ENCODE assay signal across 17 cellular contexts in the genomic region with DNA sequence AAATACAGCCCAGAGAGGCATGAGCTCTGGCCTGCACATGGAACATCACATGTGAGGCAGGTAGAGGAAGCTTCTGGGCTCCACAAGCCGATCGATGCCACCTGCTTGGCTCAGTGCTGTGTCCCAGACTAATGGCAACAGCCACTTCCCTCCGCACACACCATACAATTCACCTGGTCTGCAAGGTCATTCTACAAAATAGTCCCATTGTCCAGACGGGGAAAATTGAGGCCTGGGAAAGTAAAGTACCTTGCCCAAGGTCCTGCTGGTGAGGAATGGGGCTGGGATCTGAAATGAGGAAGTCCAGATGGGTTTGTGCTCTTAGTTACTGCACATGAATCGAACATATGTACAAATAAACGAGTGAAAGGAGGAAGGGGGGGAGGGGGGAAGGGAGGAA.
DNase-seq lines count a peak whose midpoint lies in the region; ATAC-seq and TF ChIP-seq lines count a peak whose summit lies in the region.
"Had no signal": no experiment of that assay in that cellular context is flagged by ENCODE, and none has a peak within 500 bp of the region (broad histone marks: within the 10 kb centered on the region; RNA-seq: fewer than 3 reads in every experiment).

No MANE protein-coding gene starts in this region.

- no peaks in the 10 kb centered on the region for H3K27me3 ChIP-seq in gastrocnemius medialis
- H3K27me3 ChIP-seq: transverse colon had no signal

- in situ Hi-C loops in gastrocnemius medialis (cut with MboI; ENCODE audit: low sequenced_read_pairs in 4 of 4) = no loop called here

- H3K9me3 Mint-ChIP-seq in WTC11 = no peaks in the 10 kb centered on the region
- H3K9me3 Mint-ChIP-seq: T-helper 1 cell treated with Interleukin-12 subunit alpha and Interleukin-12 subunit beta and Interleukin-4 antibody, amounts not matched to agents 30 μg/mL and 1 μg/mL, for 36 hours had no signal

- H3K4me3 ChIP-seq in gastrocnemius medialis = no peak overlapping the region
- H3K4me3 ChIP-seq: HAP-1, transverse colon had no signal

- H3K9me3 ChIP-seq in gastrocnemius medialis = no peaks in the 10 kb centered on the region
- H3K9me3 ChIP-seq: HAP-1, transverse colon had no signal

- TF ChIP-seq CTCF in WTC11 (IDR thresholded peaks at IDR 0.05) = no peak
- no peak for TF ChIP-seq CTCF in gastrocnemius medialis (IDR thresholded peaks at IDR 0.05 in 4 of 5, conservative IDR thresholded peaks at IDR 0.05 in 1 of 5)

- peak overlapping the region; percentile 70 for H3K27ac Mint-ChIP-seq in WTC11
- H3K27ac Mint-ChIP-seq: T-helper 1 cell treated with Interleukin-12 subunit alpha and Interleukin-12 subunit beta and Interleukin-4 antibody, amounts not matched to agents 30 μg/mL and 1 μg/mL, for 36 hours had no signal

- CTCF ChIA-PET in WTC11 (lab: Charles Lee) = no interaction called here

- POLR2A ChIA-PET in WTC11 (lab: Charles Lee) = no interaction called here

- TF ChIP-seq POLR2A in gastrocnemius medialis (IDR thresholded peaks at IDR 0.05) = no peak

- no peaks in the 10 kb centered on the region for H3K36me3 ChIP-seq in gastrocnemius medialis
- H3K36me3 ChIP-seq: HAP-1, transverse colon had no signal

- no peaks in the 10 kb centered on the region; the same call in 1 of the 2 replicates for H3K27me3 Mint-ChIP-seq in WTC11 (ENCODE audit: low read depth)

- H3K4me3 Mint-ChIP-seq in WTC11 = no peak overlapping the region
- H3K4me3 Mint-ChIP-seq: T-helper 1 cell treated with Interleukin-12 subunit alpha and Interleukin-12 subunit beta and Interleukin-4 antibody, amounts not matched to agents 30 μg/mL and 1 μg/mL, for 36 hours had no signal

- H3K4me1 Mint-ChIP-seq in WTC11 = peaks cover 47% of the 10 kb centered on the region

- peaks cover 33 to 34% of the 10 kb centered on the region in 2 donors for H3K4me1 ChIP-seq in gastrocnemius medialis

- intact Hi-C loops in gastrocnemius medialis (cut with DNase I; ENCODE audit: low total_unique reads) = loop anchor here (5.0 to 10.0 kb wide), 5 partner anchors 216 to 556 kb away; partner anchors contain the start of genes CLEC16A, DEXI, TXNDC11 and ZC3H7A

- H3K36me3 Mint-ChIP-seq in WTC11 = no peaks in the 10 kb centered on the region

- ATAC-seq in WTC11 (no peak), gastrocnemius medialis (no peak), HG03521 (IDR thresholded peaks at IDR 0.05; ENCODE audit: unreplicated experiment) (no peak)

- DNase-seq in NCI-H1694 treated with DMSO at 0.1 percent for 48 hours (lab: John Stamatoyannopoulos, UW) (peak; percentile 51), NCI-H1694 (lab: John Stamatoyannopoulos, UW) (no peak), NCI-H2171 treated with DMSO at 0.1 percent for 48 hours (lab: John Stamatoyannopoulos, UW) (peak; percentile 85), WTC11 (ENCODE audit: low spot score) (no peak), gastrocnemius medialis (no peak), ecto neural progenitor cell (ENCODE audit: low spot score) (no peak), HCEC 1CT (no peak)
- DNase-seq: activated CD4-positive, alpha-beta T cell treated with anti-CD3 and anti-CD28 coated beads, Interleukin-2, amount 50 U/mL, for 48 hours; activated naive CD4-positive, alpha-beta T cell; cerebellar nuclear complex; DMS79 treated with DMSO at 0.1 percent for 48 hours; NCI-H748 treated with DMSO at 0.1 percent for 48 hours; stimulated activated CD4-positive, alpha-beta T cell treated with anti-CD3 and anti-CD28 coated beads, Interleukin-12 subunit alpha, Interleukin-12 subunit beta, amount 100 ng/mL, for 4 hours; transverse colon had no signal

- peak overlapping the region; percentile 33 to 96 (median 88) for H3K27ac ChIP-seq in gastrocnemius medialis

TF ChIP-seq in WTC11, 78 proteins besides CTCF, POLR2A, EP300 and RAD21:
- TF ChIP-seq, protein P1, sequence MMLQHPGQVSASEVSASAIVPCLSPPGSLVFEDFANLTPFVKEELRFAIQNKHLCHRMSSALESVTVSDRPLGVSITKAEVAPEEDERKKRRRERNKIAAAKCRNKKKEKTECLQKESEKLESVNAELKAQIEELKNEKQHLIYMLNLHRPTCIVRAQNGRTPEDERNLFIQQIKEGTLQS (CRISPR knock-in tag; conservative IDR thresholded peaks at IDR 0.05) = no peak
- TF ChIP-seq GTF2I (CRISPR knock-in tag; conservative IDR thresholded peaks at IDR 0.05) = peak; percentile 75; the same call in 1 of the 2 replicates
TF ChIP-seq in WTC11: peak in this region for 1.

Comparison
In these comparisons a context has a peak if more than half of its experiments do, and no peak if none do; other contexts are left out.
1. DNase-seq: peak in NCI-H1694 treated with DMSO at 0.1 percent for 48 hours (single experiment) and NCI-H2171 treated with DMSO at 0.1 percent for 48 hours (single experiment); none in NCI-H1694 (single experiment), WTC11 (single experiment), gastrocnemius medialis (0 of 2), ecto neural progenitor cell (single experiment) and HCEC 1CT (single experiment).